Comparison of ENCODE assay signal across 9 cellular contexts in genomic region chr7:142866361-142867096, GRCh38. TPM values are rescaled to one million over a fixed set of nuclear protein-coding genes. Genes with fewer than 3 reads are reported as not detected.
DNase-seq lines count a peak whose midpoint lies in the region; ATAC-seq and TF ChIP-seq lines count a peak whose summit lies in the region.
"Had no signal": no experiment of that assay in that cellular context is flagged by ENCODE, and none has a peak within 500 bp of the region (broad histone marks: within the 10 kb centered on the region; RNA-seq: fewer than 3 reads in every experiment).

No MANE protein-coding gene starts in this region.

- intact Hi-C loops in uterus (cut with DNase I; ENCODE audit: low total_unique reads): no loop called here

- no peaks in the 10 kb centered on the region for H3K79me2 ChIP-seq in KMS-11 (ENCODE audit: insufficient read depth, low read depth)

- DNase-seq in Daoy (ENCODE audit: low read depth) (peak; percentile 70), kidney epithelial cell (ENCODE audit: low read depth) (no peak), uterus (peak in 1 of 2 donors; percentile 38), NCI-H446 (lab: John Stamatoyannopoulos, UW) (no peak)
- no peak for DNase-seq in central memory CD4-positive, alpha-beta T cell

- H3K27me3 ChIP-seq in KMS-11 (ENCODE audit: insufficient read depth, low read depth): no peaks in the 10 kb centered on the region
- H3K27me3 ChIP-seq in kidney epithelial cell (ENCODE audit: control insufficient read depth, insufficient read depth, low read length): no peaks in the 10 kb centered on the region
- H3K27me3 ChIP-seq in uterus: no peaks in the 10 kb centered on the region

- H3K27ac ChIP-seq in KMS-11 (no peak overlapping the region), angular gyrus (ENCODE audit: low read depth, low read length) (peak overlapping the region; percentile 94), uterus (no peak overlapping the region)

- no peak overlapping the region for H2AFZ ChIP-seq in KMS-11 (ENCODE audit: low read depth)

- no peak for TF ChIP-seq POLR2A in uterus (IDR thresholded peaks at IDR 0.05)

- no peaks in the 10 kb centered on the region for H3K4me1 ChIP-seq in KMS-11 (ENCODE audit: low read depth, poor library complexity, severe bottlenecking)
- H3K4me1 ChIP-seq in uterus: no peaks in the 10 kb centered on the region

- no peak overlapping the region for H3K4me2 ChIP-seq in KMS-11

- no peaks in the 10 kb centered on the region for H3K9me3 ChIP-seq in uterus

- H3K36me3 ChIP-seq in KMS-11 (ENCODE audit: insufficient read depth) (no peaks in the 10 kb centered on the region), kidney epithelial cell (ENCODE audit: control insufficient read depth, insufficient read depth, low read length) (no peaks in the 10 kb centered on the region), uterus (no peaks in the 10 kb centered on the region)

- no peak overlapping the region for H3K9ac ChIP-seq in KMS-11

- H3K4me3 ChIP-seq in KMS-11 (IDR thresholded peaks at IDR 0.05; ENCODE audit: insufficient read depth, low read depth, low read length): no peak overlapping the region
- H3K4me3 ChIP-seq in kidney epithelial cell (ENCODE audit: low read depth, low read length): no peak overlapping the region
- no peak overlapping the region for H3K4me3 ChIP-seq in uterus

- ATAC-seq in GM19467 (IDR thresholded peaks at IDR 0.05; ENCODE audit: unreplicated experiment): no peak

- TF ChIP-seq CTCF in KMS-11 (conservative IDR thresholded peaks at IDR 0.05; ENCODE audit: low read depth, low read length): peak; percentile 81
- peak; percentile 79 for TF ChIP-seq CTCF in kidney epithelial cell (IDR thresholded peaks at IDR 0.05; ENCODE audit: insufficient read depth, low read length, poor library complexity, severe bottlenecking)
- TF ChIP-seq CTCF in uterus (IDR thresholded peaks at IDR 0.05): peak; percentile 33 to 50 (median 36)

- H4K20me1 ChIP-seq in KMS-11 (ENCODE audit: insufficient read depth): no peaks in the 10 kb centered on the region

RNA-seq across cellular contexts. Expression of gene EPHB6, which starts 11.7 kb away (rescaled TPM):
- 12.9 and 20.4 TPM in 2 replicates for total RNA-seq in Daoy (2014; rRNA removed; shearing (Covaris generic))
- total RNA-seq in kidney epithelial cell: 3.3 and 7.7 TPM in 2 replicates
- total RNA-seq in uterus: 10 to 100 TPM in 3 of 4 donors, 1 to 10 TPM in 1; 1.5 to 34.6 (median 21.9) TPM

RNA-seq across cellular contexts. Expression of gene TRPV6, which starts 19.0 kb away (rescaled TPM):
- not detected in 2 replicates for total RNA-seq in Daoy (2014; rRNA removed; shearing (Covaris generic))
- 7.6 and 10.6 TPM in 2 replicates for total RNA-seq in kidney epithelial cell
- total RNA-seq in uterus: 1 to 10 TPM in 1 of 4 donors, under 1 TPM in 1, not detected in 2; 0.46 to 1.3 TPM
- total RNA-seq: T-helper 1 cell treated with Interleukin-12 subunit alpha and Interleukin-12 subunit beta and Interleukin-4 antibody, amounts not matched to agents 30 ng/mL and 1 ng/mL, for 36 hours had no signal
